Comparison of ENCODE assay signal across 24 cellular contexts in the genomic region with DNA sequence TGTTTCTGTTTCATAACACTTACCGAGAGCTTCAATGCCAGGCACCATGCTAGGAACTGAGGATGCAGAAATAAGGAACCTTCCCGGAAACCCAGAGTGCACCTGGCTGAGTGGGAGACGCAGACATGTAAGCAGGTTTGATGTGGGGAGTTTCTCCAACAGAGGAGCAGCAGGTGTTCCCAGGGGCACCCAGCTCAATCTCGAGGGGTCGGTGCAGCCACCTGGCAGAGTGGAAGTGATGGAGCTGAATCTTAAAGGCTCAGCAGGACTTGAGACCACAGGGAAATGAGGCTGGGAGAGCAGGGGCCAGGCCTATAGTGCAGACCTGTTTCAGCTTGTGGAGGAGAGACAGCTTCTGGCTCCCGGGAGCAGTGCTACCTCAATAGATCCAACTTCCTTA. TPM values are rescaled to one million over a fixed set of nuclear protein-coding genes. Genes with fewer than 3 reads are reported as not detected.
A peak's percentile ranks its signal among the peaks of the same experiment; 100 is the strongest.
DNase-seq lines count a peak whose midpoint lies in the region; ATAC-seq and TF ChIP-seq lines count a peak whose summit lies in the region.
"Had no signal": no experiment of that assay in that cellular context is flagged by ENCODE, and none has a peak within 500 bp of the region (broad histone marks: within the 10 kb centered on the region; RNA-seq: fewer than 3 reads in every experiment).

No MANE protein-coding gene starts in this region.

- no peak overlapping the region for H2AFZ ChIP-seq in smooth muscle cell (ENCODE audit: low read depth)

- WGBS in smooth muscle cell (ENCODE audit: low lambda C conversion rate) = 79% methylated on average over 6 of the region's 6 CpGs

- no peak for TF ChIP-seq CTCF in smooth muscle cell (IDR thresholded peaks at IDR 0.05; ENCODE audit: borderline replicate concordance, insufficient read depth, poor library complexity, severe bottlenecking)

- no peaks in the 10 kb centered on the region for H4K20me1 ChIP-seq in smooth muscle cell (ENCODE audit: low read depth)

- H3K4me3 Mint-ChIP-seq in effector memory CD8-positive, alpha-beta T cell = no peak overlapping the region

- H3K4me1 ChIP-seq in HUES6 (ENCODE audit: control insufficient read depth, insufficient read depth, low read length) (peaks cover 66% of the 10 kb centered on the region), smooth muscle cell (ENCODE audit: low read depth) (peaks cover 47% of the 10 kb centered on the region)

- ATAC-seq in effector memory CD8-positive, alpha-beta T cell (replicated peaks) = no peak
- ATAC-seq: lower lobe of right lung had no signal

- H3K36me3 Mint-ChIP-seq in effector memory CD8-positive, alpha-beta T cell (ENCODE audit: insufficient read depth) = peaks cover 7% of the 10 kb centered on the region

- H3K36me3 ChIP-seq in HUES6 (ENCODE audit: control insufficient read depth, insufficient read depth, low read length) (peaks cover 13% of the 10 kb centered on the region; the same call in 1 of the 2 replicates), smooth muscle cell (ENCODE audit: low read depth) (no peaks in the 10 kb centered on the region)

- H3K9me3 ChIP-seq in HUES6 (ENCODE audit: control insufficient read depth, insufficient read depth, low read depth, low read length) (peaks cover 3% of the 10 kb centered on the region; the same call in 1 of the 2 replicates), smooth muscle cell (replicated peaks; ENCODE audit: low read depth) (no peaks in the 10 kb centered on the region)
- H3K9me3 ChIP-seq: esophagus squamous epithelium, lower lobe of right lung had no signal

- peak overlapping the region; percentile 85; the same call in 1 of the 2 replicates for H3K27ac ChIP-seq in HUES6 (ENCODE audit: low read depth, low read length)
- H3K27ac ChIP-seq in smooth muscle cell (ENCODE audit: low read depth) = peak overlapping the region; percentile 97
- H3K27ac ChIP-seq: lower lobe of right lung had no signal

- peak; percentile 24 for DNase-seq in NCI-H2171 treated with DMSO at 0.1 percent for 48 hours (lab: John Stamatoyannopoulos, UW)
- DNase-seq in NCI-H2171 (lab: John Stamatoyannopoulos, UW) = no peak
- DNase-seq in effector memory CD8-positive, alpha-beta T cell = no peak
- no peak for DNase-seq in smooth muscle cell (lab: John Stamatoyannopoulos, UW; ENCODE audit: unreplicated experiment)
- DNase-seq in NCI-H345 (lab: John Stamatoyannopoulos, UW) = no peak
- DNase-seq in inferior parietal cortex (ENCODE audit: extremely low spot score) = no peak
- no peak for DNase-seq in A172 (ENCODE audit: low spot score)
- DNase-seq: 8988T; amygdala; caudate nucleus; DMS 273 treated with DMSO at 0.1 percent for 48 hours; esophagus squamous epithelium; glutamatergic neuron; lower lobe of right lung; NCI-H2081; NCI-H524; SHP77 treated with DMSO at 0.1 percent for 48 hours; stimulated activated CD4-positive, alpha-beta T cell treated with anti-CD3 and anti-CD28 coated beads, Interleukin-4, amount 100 ng/mL, for 24 hours had no signal

- H3K4me2 ChIP-seq in smooth muscle cell = no peak overlapping the region

- H3K9ac ChIP-seq in HUES6 (ENCODE audit: low read length) (peak overlapping the region; percentile 81), smooth muscle cell (ENCODE audit: low read depth) (no peak overlapping the region)

- H3K27me3 ChIP-seq in HUES6 (ENCODE audit: control insufficient read depth, insufficient read depth, low read length) (no peaks in the 10 kb centered on the region), smooth muscle cell (ENCODE audit: low read depth) (no peaks in the 10 kb centered on the region)
- H3K27me3 ChIP-seq: esophagus squamous epithelium had no signal

- H3K79me2 ChIP-seq in smooth muscle cell (ENCODE audit: low read depth) = peaks cover 5% of the 10 kb centered on the region

- H3K9me3 Mint-ChIP-seq in effector memory CD8-positive, alpha-beta T cell = no peaks in the 10 kb centered on the region

- no peaks in the 10 kb centered on the region for H3K27me3 Mint-ChIP-seq in effector memory CD8-positive, alpha-beta T cell

- H3K4me3 ChIP-seq in HUES6 (ENCODE audit: low read depth, low read length) = no peak overlapping the region; the same call in 1 of the 2 replicates
- no peak overlapping the region for H3K4me3 ChIP-seq in smooth muscle cell
- H3K4me3 ChIP-seq: esophagus squamous epithelium, lower lobe of right lung had no signal

- H3K4me1 Mint-ChIP-seq in effector memory CD8-positive, alpha-beta T cell (ENCODE audit: low read depth in 2 of 2) = peaks cover 28 to 31% of the 10 kb centered on the region in 2 donors

- peak overlapping the region; percentile 41 to 66 for H3K27ac Mint-ChIP-seq in effector memory CD8-positive, alpha-beta T cell

- H3F3A ChIP-seq in smooth muscle cell (ENCODE audit: low read depth) = peaks cover 44% of the 10 kb centered on the region

RNA-seq across cellular contexts. Expression of a gene that starts 27.9 kb away (rescaled TPM):
- 26.7 and 36.5 TPM in 2 replicates for total RNA-seq in smooth muscle cell
- 26.0 and 47.7 TPM in 2 replicates for polyA plus RNA-seq in smooth muscle cell
- 15.3 and 17.8 TPM in 2 replicates for total RNA-seq in A172 (2014; rRNA removed; shearing (Covaris generic))

RNA-seq across cellular contexts. Expression of a gene that starts 28.6 kb away (rescaled TPM):
- total RNA-seq in smooth muscle cell = 28.1 and 33.7 TPM in 2 replicates
- polyA plus RNA-seq in smooth muscle cell = 86.2 and 89.0 TPM in 2 replicates
- 11.8 and 15.7 TPM in 2 replicates for total RNA-seq in A172 (2014; rRNA removed; shearing (Covaris generic))

RNA-seq across cellular contexts. Expression of a gene that starts 56.4 kb away (rescaled TPM):
- not detected in 2 replicates for total RNA-seq in smooth muscle cell
- polyA plus RNA-seq in smooth muscle cell = not detected in 2 replicates
- total RNA-seq in A172 (2014; rRNA removed; shearing (Covaris generic)) = not detected in 2 replicates
- total RNA-seq: activated T-helper 2 cell treated with anti-CD3 and anti-CD28 coated beads, Interferon-gamma antibody, Interleukin-2, Interleukin-4, amounts not matched to agents 10 μg/mL and 5 μg/mL and 100 μg/mL, durations not matched to agents 14 hours and 24 hours and 36 hours; esophagus squamous epithelium; lower lobe of right lung; OCI-LY7; skeletal muscle tissue; T-helper 1 cell treated with Interleukin-12 subunit alpha and Interleukin-12 subunit beta and Interleukin-4 antibody, amounts not matched to agents 30 ng/mL and 1 ng/mL, for 36 hours had no signal
- polyA plus RNA-seq: BJ had no signal
